ENCODE assay signal across 9 cellular contexts in genomic region chr5:78760411-78761169, GRCh38.
DNase-seq lines count a peak whose midpoint lies in the region; ATAC-seq and TF ChIP-seq lines count a peak whose summit lies in the region.
"Had no signal": no experiment of that assay in that cellular context is flagged by ENCODE, and none has a peak within 500 bp of the region (broad histone marks: within the 10 kb centered on the region; RNA-seq: fewer than 3 reads in every experiment).

No MANE protein-coding gene starts in this region.

- no peaks in the 10 kb centered on the region for H3K79me1 ChIP-seq in neuronal stem cell (ENCODE audit: low read depth, low read length)

- H3K27ac ChIP-seq in DOHH2 (ENCODE audit: low read depth, low read length), result peak overlapping the region; percentile 56
- H3K27ac ChIP-seq in neuronal stem cell (replicated peaks; ENCODE audit: low read length), result no peak overlapping the region

- H3K79me2 ChIP-seq in DOHH2 (ENCODE audit: control insufficient read depth, low read length), result no peaks in the 10 kb centered on the region

- no peak overlapping the region for H2AFZ ChIP-seq in neuronal stem cell (ENCODE audit: low read length)

- H3K36me3 Mint-ChIP-seq in activated CD8-positive, alpha-beta memory T cell treated with anti-CD3 and anti-CD28 coated beads, Interleukin-2, amount 10 ng/mL, durations not matched to agents 7 days and 5 days, result no peaks in the 10 kb centered on the region

- H3K4me1 ChIP-seq in DOHH2 (ENCODE audit: control insufficient read depth, low read length) (peaks cover 88% of the 10 kb centered on the region), mucosa of descending colon (ENCODE audit: low read depth) (no peaks in the 10 kb centered on the region), neuronal stem cell (ENCODE audit: control insufficient read depth in 2 of 2, insufficient read depth in 1 of 2, low read depth in 1 of 2, low read length in 2 of 2) (no peaks in the 10 kb centered on the region)

- H3K4me3 ChIP-seq in DOHH2 (ENCODE audit: low read length), result peak overlapping the region; percentile 45
- no peak overlapping the region for H3K4me3 ChIP-seq in astrocyte of the cerebellum (ENCODE audit: low read depth, low read length)
- no peak overlapping the region for H3K4me3 ChIP-seq in mucosa of descending colon
- H3K4me3 ChIP-seq in neuronal stem cell (ENCODE audit: low read length in 2 of 2), result no peak overlapping the region

- no peak overlapping the region for H3K14ac ChIP-seq in neuronal stem cell (ENCODE audit: low read length)

- H3K9me3 ChIP-seq in DOHH2 (ENCODE audit: control insufficient read depth, insufficient read depth, low read length), result no peaks in the 10 kb centered on the region
- no peaks in the 10 kb centered on the region for H3K9me3 ChIP-seq in mucosa of descending colon
- H3K9me3 ChIP-seq in neuronal stem cell (replicated peaks in 1 of 2; ENCODE audit: control insufficient read depth in 2 of 2, insufficient read depth in 1 of 2, low read depth in 1 of 2, low read length in 2 of 2), result no peaks in the 10 kb centered on the region

- H3K18ac ChIP-seq in neuronal stem cell (ENCODE audit: low read length), result no peak overlapping the region

- in situ Hi-C loops in astrocyte of the cerebellum (cut with HindIII; ENCODE audit: low sequenced_read_pairs), result no loop called here

- no peak overlapping the region for H3K9ac ChIP-seq in neuronal stem cell (ENCODE audit: low read depth, low read length, poor library complexity)

- no peak overlapping the region for H3K27ac Mint-ChIP-seq in activated CD8-positive, alpha-beta memory T cell treated with anti-CD3 and anti-CD28 coated beads, Interleukin-2, amount 10 ng/mL, durations not matched to agents 7 days and 5 days

- H2BK12ac ChIP-seq in neuronal stem cell (ENCODE audit: low read length), result no peak overlapping the region

- no peaks in the 10 kb centered on the region for H3K9me2 ChIP-seq in DOHH2 (replicated peaks; ENCODE audit: control insufficient read depth, low read length)

- no CpG with 5 or more reads among the region's 3 CpGs for WGBS in neuronal stem cell (ENCODE audit: extremely low coverage in 2 of 2, insufficient read length in 2 of 2, insufficient replicate concordance in 1 of 2), 2 donors

- no peak overlapping the region for H4K91ac ChIP-seq in neuronal stem cell (ENCODE audit: low read depth, low read length, poor library complexity)

- H3K4me2 ChIP-seq in DOHH2 (ENCODE audit: low read length) (peak overlapping the region; percentile 55), neuronal stem cell (ENCODE audit: insufficient read depth, low read length, poor library complexity, severe bottlenecking) (no peak overlapping the region)

- H2BK120ac ChIP-seq in neuronal stem cell (ENCODE audit: low read depth, low read length), result no peak overlapping the region

- H2BK15ac ChIP-seq in neuronal stem cell (ENCODE audit: low read length), result no peak overlapping the region

- no peaks in the 10 kb centered on the region for H3K9me3 Mint-ChIP-seq in activated CD8-positive, alpha-beta memory T cell treated with anti-CD3 and anti-CD28 coated beads, Interleukin-2, amount 10 ng/mL, durations not matched to agents 7 days and 5 days (ENCODE audit: low read depth)

- H2AK5ac ChIP-seq in neuronal stem cell (ENCODE audit: low read depth, low read length), result no peak overlapping the region

- H2BK5ac ChIP-seq in neuronal stem cell (ENCODE audit: low read length), result no peak overlapping the region

- peaks cover 3% of the 10 kb centered on the region for H3K27me3 Mint-ChIP-seq in activated CD8-positive, alpha-beta memory T cell treated with anti-CD3 and anti-CD28 coated beads, Interleukin-2, amount 10 ng/mL, durations not matched to agents 7 days and 5 days

- H3K4me1 Mint-ChIP-seq in activated CD8-positive, alpha-beta memory T cell treated with anti-CD3 and anti-CD28 coated beads, Interleukin-2, amount 10 ng/mL, durations not matched to agents 7 days and 5 days, result peaks cover 20% of the 10 kb centered on the region

- no peak overlapping the region for H3K4ac ChIP-seq in neuronal stem cell (ENCODE audit: low read length)

- H3K23ac ChIP-seq in neuronal stem cell (ENCODE audit: low read depth, low read length, poor library complexity), result no peak overlapping the region

- no peak for DNase-seq in astrocyte of the cerebellum (ENCODE audit: low read depth)
- no peak for DNase-seq in mucosa of descending colon
- no peak for DNase-seq in mucosa of gallbladder (ENCODE audit: low spot score)
- DNase-seq in activated CD8-positive, alpha-beta memory T cell treated with anti-CD3 and anti-CD28 coated beads, Interleukin-2, amount 10 ng/mL, durations not matched to agents 7 days and 5 days, result no peak
- no peak for DNase-seq in neuronal stem cell (ENCODE audit: low spot score)
- DNase-seq in posterior cingulate gyrus, result no peak
- DNase-seq: NCI-H526 treated with DMSO at 0.1 percent for 48 hours had no signal

- H3K36me3 ChIP-seq in DOHH2 (ENCODE audit: control insufficient read depth, low read length), result peaks cover 9% of the 10 kb centered on the region; the same call in 1 of the 2 replicates
- H3K36me3 ChIP-seq in mucosa of descending colon (ENCODE audit: low read depth), result no peaks in the 10 kb centered on the region
- no peaks in the 10 kb centered on the region for H3K36me3 ChIP-seq in neuronal stem cell (replicated peaks in 1 of 2; ENCODE audit: control insufficient read depth in 2 of 2, insufficient read depth in 2 of 2, low read length in 2 of 2)

- CTCF ChIA-PET in activated CD8-positive, alpha-beta memory T cell treated with anti-CD3 and anti-CD28 coated beads, Interleukin-2, amount 10 ng/mL, durations not matched to agents 7 days and 5 days (lab: Charles Lee), result no interaction called here

- TF ChIP-seq CTCF in DOHH2 (IDR thresholded peaks at IDR 0.05; ENCODE audit: low read depth, low read length, poor library complexity, severe bottlenecking) (peak; percentile 76), LNCAP (IDR thresholded peaks at IDR 0.05) (peak; percentile 26; the same call in 1 of the 2 replicates), astrocyte of the cerebellum (IDR thresholded peaks at IDR 0.05; ENCODE audit: low read depth, low read length, missing control alignments) (peak; percentile 24), mucosa of descending colon (IDR thresholded peaks at IDR 0.05) (no peak)

- intact Hi-C loops in mucosa of descending colon (cut with DNase I, micrococcal nuclease) (no loop called here), posterior cingulate gyrus (cut with DNase I) (no loop called here)

- ATAC-seq in mucosa of descending colon, result peak; percentile 69
- no peak for ATAC-seq in activated CD8-positive, alpha-beta memory T cell treated with anti-CD3 and anti-CD28 coated beads, Interleukin-2, amount 10 ng/mL, durations not matched to agents 7 days and 5 days

- no peaks in the 10 kb centered on the region for H3K27me3 ChIP-seq in DOHH2 (ENCODE audit: control insufficient read depth, low read length)
- no peaks in the 10 kb centered on the region for H3K27me3 ChIP-seq in neuronal stem cell (ENCODE audit: control insufficient read depth in 3 of 3, insufficient read depth in 3 of 3, low read depth in 1 of 3, low read length in 3 of 3)

- H3F3A ChIP-seq in DOHH2 (ENCODE audit: control insufficient read depth, insufficient read depth), result peaks cover 8% of the 10 kb centered on the region; the same call in 1 of the 2 replicates

- H3K4me3 Mint-ChIP-seq in activated CD8-positive, alpha-beta memory T cell treated with anti-CD3 and anti-CD28 coated beads, Interleukin-2, amount 10 ng/mL, durations not matched to agents 7 days and 5 days, result no peak overlapping the region

- no peak overlapping the region for H4K8ac ChIP-seq in neuronal stem cell (ENCODE audit: low read depth, low read length)

- no peaks in the 10 kb centered on the region for H4K20me1 ChIP-seq in DOHH2 (ENCODE audit: control insufficient read depth, insufficient read depth, low read depth, low read length)
